Comparison of ENCODE assay signal across 8 cellular contexts in genomic region chr12:100733817-100734593, GRCh38.
A peak's percentile ranks its signal among the peaks of the same experiment; 100 is the strongest.
DNase-seq lines count a peak whose midpoint lies in the region; ATAC-seq and TF ChIP-seq lines count a peak whose summit lies in the region.

No MANE protein-coding gene starts in this region.

- DNase-seq in A673 (ENCODE audit: low spot score) (peak; percentile 59), fibroblast of lung (ENCODE audit: low read depth in 2 of 2) (peak; percentile 23 to 65), stromal cell of bone marrow (ENCODE audit: low read depth) (peak; percentile 12)
- no peak for DNase-seq in stimulated activated CD4-positive, alpha-beta T cell treated with anti-CD3 and anti-CD28 coated beads, Interleukin-15, amount 100 ng/mL, for 24 hours

- H3K4me3 ChIP-seq in A673 (ENCODE audit: low read depth, low read length, poor library complexity, severe bottlenecking) (no peak overlapping the region), OCI-LY1 (ENCODE audit: low read depth, low read length, poor library complexity, severe bottlenecking) (no peak overlapping the region), fibroblast of lung (replicated peaks in 1 of 4; ENCODE audit: control extremely low read depth in 1 of 4, insufficient read depth in 1 of 4, low read depth in 3 of 4, low read length in 4 of 4) (no peak overlapping the region)

- H3K27ac ChIP-seq in A673 (ENCODE audit: low read depth, low read length, poor library complexity, severe bottlenecking), result no peak overlapping the region
- no peak overlapping the region for H3K27ac ChIP-seq in OCI-LY1 (ENCODE audit: low read depth, low read length, poor library complexity, severe bottlenecking)
- H3K27ac ChIP-seq in fibroblast of lung (ENCODE audit: insufficient read depth, low read length), result no peak overlapping the region

- no peaks in the 10 kb centered on the region for H3K9me2 ChIP-seq in OCI-LY1 (ENCODE audit: low read depth, low read length)

- H3K79me2 ChIP-seq in OCI-LY1 (ENCODE audit: insufficient read depth, low read length) (no peaks in the 10 kb centered on the region), fibroblast of lung (ENCODE audit: control insufficient read depth, insufficient read depth, low read length) (no peaks in the 10 kb centered on the region)

- POLR2A ChIA-PET in A673 (lab: Charles Lee; ENCODE audit: low non-redundant PET), result no interaction called here

- intact Hi-C loops in A673 (cut with micrococcal nuclease; ENCODE audit: unreplicated experiment), result loop anchor here (2.0 to 10.0 kb wide), 4 partner anchors 65 to 919 kb away; no protein-coding TSS in a partner anchor

- H3K27me3 ChIP-seq in A673 (replicated peaks; ENCODE audit: insufficient read depth, low read depth, low read length, poor library complexity) (peaks cover 6% of the 10 kb centered on the region), OCI-LY1 (ENCODE audit: insufficient read depth, low read length) (no peaks in the 10 kb centered on the region), fibroblast of lung (ENCODE audit: control insufficient read depth, insufficient read depth, low read length) (no peaks in the 10 kb centered on the region)

- H3F3A ChIP-seq in OCI-LY1 (ENCODE audit: insufficient read depth, low read length), result no peaks in the 10 kb centered on the region

- H3K9ac ChIP-seq in OCI-LY1 (ENCODE audit: low read length) (no peak overlapping the region), fibroblast of lung (ENCODE audit: insufficient read depth, low read length) (no peak overlapping the region)

- H3K4me1 ChIP-seq in A673 (ENCODE audit: insufficient read depth, low read length, poor library complexity, severe bottlenecking), result no peaks in the 10 kb centered on the region
- no peaks in the 10 kb centered on the region for H3K4me1 ChIP-seq in OCI-LY1 (ENCODE audit: insufficient read depth, low read length, severe bottlenecking)
- H3K4me1 ChIP-seq in fibroblast of lung (ENCODE audit: control insufficient read depth, extremely low read depth, insufficient read depth, low read length), result no peaks in the 10 kb centered on the region

- H3K4me2 ChIP-seq in OCI-LY1 (ENCODE audit: low read length) (no peak overlapping the region), fibroblast of lung (ENCODE audit: extremely low read depth, insufficient read depth, low read length) (no peak overlapping the region)

- H4K20me1 ChIP-seq in OCI-LY1 (ENCODE audit: insufficient read depth, low read length), result no peaks in the 10 kb centered on the region
- H4K20me1 ChIP-seq in fibroblast of lung (ENCODE audit: control insufficient read depth, extremely low read depth, insufficient read depth, low read length), result no peaks in the 10 kb centered on the region

- H2AFZ ChIP-seq in OCI-LY1 (ENCODE audit: low read length) (no peak overlapping the region), fibroblast of lung (ENCODE audit: low read length) (no peak overlapping the region)

- ATAC-seq in GM18511 (IDR thresholded peaks at IDR 0.05; ENCODE audit: unreplicated experiment), result peak; percentile 81
- ATAC-seq in HG03342 (IDR thresholded peaks at IDR 0.05; ENCODE audit: unreplicated experiment), result peak; percentile 61
- ATAC-seq in HG02798 (IDR thresholded peaks at IDR 0.05; ENCODE audit: poor library complexity, unreplicated experiment), result no peak

- TF ChIP-seq CTCF in A673 (conservative IDR thresholded peaks at IDR 0.05; ENCODE audit: low read depth, low read length), result peak; percentile 72
- peak; percentile 28 for TF ChIP-seq CTCF in OCI-LY1 (IDR thresholded peaks at IDR 0.05; ENCODE audit: low read length)
- TF ChIP-seq CTCF in fibroblast of lung (conservative IDR thresholded peaks at IDR 0.05 in 1 of 2, IDR thresholded peaks at IDR 0.05 in 1 of 2; ENCODE audit: low read depth in 1 of 2, low read length in 2 of 2), result peak; percentile 68 to 74

- BruUV-seq in A673 (replicated peaks; lab: Mats Ljungman, UMichigan), result no TSS peak

- H3K36me3 ChIP-seq in A673 (ENCODE audit: insufficient read depth, low read length, poor library complexity, severe bottlenecking) (no peaks in the 10 kb centered on the region), OCI-LY1 (ENCODE audit: insufficient read depth, low read length) (no peaks in the 10 kb centered on the region), fibroblast of lung (ENCODE audit: control insufficient read depth, insufficient read depth, low read length) (no peaks in the 10 kb centered on the region)

- H3K9me3 ChIP-seq in A673 (ENCODE audit: low read depth, low read length, poor library complexity, severe bottlenecking) (no peaks in the 10 kb centered on the region), OCI-LY1 (ENCODE audit: low read length) (no peaks in the 10 kb centered on the region), fibroblast of lung (ENCODE audit: control insufficient read depth, insufficient read depth, low read depth, low read length) (no peaks in the 10 kb centered on the region)

- CTCF ChIA-PET in A673 (lab: Charles Lee), result no interaction called here
